ENCODE assay signal across 13 cellular contexts in the genomic region with DNA sequence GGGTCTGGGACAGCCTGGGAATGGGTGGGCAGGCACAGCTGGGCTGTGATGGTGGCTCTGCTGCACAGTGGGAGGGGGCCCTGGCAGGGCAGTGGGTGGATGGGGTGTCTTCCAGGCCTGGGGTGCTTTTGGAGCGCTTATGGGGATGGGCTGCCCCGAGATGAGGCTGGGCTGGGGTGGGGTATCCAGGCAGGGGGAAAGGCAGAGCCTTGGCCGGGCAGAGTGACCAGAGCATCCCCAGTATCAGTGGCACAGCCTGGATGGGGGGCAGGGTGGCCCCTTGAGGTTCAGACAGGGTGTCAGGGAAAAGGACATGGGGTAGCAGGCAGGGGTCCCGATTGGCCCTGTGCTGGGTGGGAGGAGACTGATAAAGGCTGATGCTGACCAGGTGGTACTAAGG.
"Had no signal": no experiment of that assay in that cellular context is flagged by ENCODE, and none has a peak within 500 bp of the region (broad histone marks: within the 10 kb centered on the region; RNA-seq: fewer than 3 reads in every experiment).

No MANE protein-coding gene starts in this region.

- H3K27me3 ChIP-seq: colonic mucosa, ovary had no signal

- H3K4me1 ChIP-seq: colonic mucosa had no signal

- H3K4me3 ChIP-seq: colonic mucosa, ovary had no signal

- H3K27ac ChIP-seq: colonic mucosa, ovary had no signal

- ATAC-seq: stimulated activated effector memory CD8-positive, alpha-beta T cell treated with anti-CD3 and anti-CD28 coated beads, Interleukin-12 subunit alpha, Interleukin-12 subunit beta, amount 100 ng/mL, for 72 hours had no signal

- DNase-seq: activated CD4-positive, alpha-beta T cell treated with anti-CD3 and anti-CD28 coated beads for 1 hour; activated CD4-positive, alpha-beta T cell treated with anti-CD3 and anti-CD28 coated beads, Interleukin-2, amount 50 U/mL, for 48 hours; activated gamma-delta T cell; activated naive CD8-positive, alpha-beta T cell treated with anti-CD3 and anti-CD28 coated beads, Interleukin-2, amount 10 ng/mL, durations not matched to agents 7 days and 5 days; activated T-cell treated with anti-CD3 and anti-CD28 coated beads, Interleukin-2, amount 50 U/mL, for 48 hours; anterior cingulate cortex; colonic mucosa; effector CD8-positive, alpha-beta T cell; hippocampal formation; nephron progenitor cell; ovary; T-helper 9 cell had no signal

- H3K9me3 ChIP-seq: colonic mucosa, ovary had no signal

- H3K36me3 ChIP-seq: colonic mucosa, ovary had no signal
